In genomic region chr7:157041004-157041403, GRCh38 we compare ENCODE assay signal across 35 cellular contexts. TPM values are rescaled to one million over a fixed set of nuclear protein-coding genes. Genes with fewer than 3 reads are reported as not detected.
A peak's percentile ranks its signal among the peaks of the same experiment; 100 is the strongest.
DNase-seq lines count a peak whose midpoint lies in the region; ATAC-seq and TF ChIP-seq lines count a peak whose summit lies in the region.
"Had no signal": no experiment of that assay in that cellular context is flagged by ENCODE, and none has a peak within 500 bp of the region (broad histone marks: within the 10 kb centered on the region; RNA-seq: fewer than 3 reads in every experiment).

No MANE protein-coding gene starts in this region.

- no peaks in the 10 kb centered on the region for H3K9me3 ChIP-seq in hepatocyte (ENCODE audit: low read depth)
- H3K9me3 ChIP-seq: esophagus squamous epithelium, lower lobe of right lung, neutrophil, prostate gland, thoracic aorta, uterus had no signal

- H3K79me2 ChIP-seq in GM23338 (replicated peaks; ENCODE audit: insufficient read depth) (no peaks in the 10 kb centered on the region), hepatocyte (no peaks in the 10 kb centered on the region)

- H3K9me2 ChIP-seq in GM23338 (ENCODE audit: insufficient read depth) = no peaks in the 10 kb centered on the region
- no peaks in the 10 kb centered on the region for H3K9me2 ChIP-seq in hepatocyte (replicated peaks; ENCODE audit: insufficient read depth)

- no peaks in the 10 kb centered on the region for H3K36me3 Mint-ChIP-seq in GM23338 (ENCODE audit: low read depth)
- H3K36me3 Mint-ChIP-seq: activated CD4-positive, alpha-beta memory T cell treated with anti-CD3 and anti-CD28 coated beads for 36 hours had no signal

- no peaks in the 10 kb centered on the region for H3F3A ChIP-seq in GM23338 (replicated peaks; ENCODE audit: low read depth)

- H3K27me3 ChIP-seq in GM23338 (ENCODE audit: insufficient read depth) = no peaks in the 10 kb centered on the region
- H3K27me3 ChIP-seq in hepatocyte = no peaks in the 10 kb centered on the region
- H3K27me3 ChIP-seq: uterus had no signal

- peaks cover 10% of the 10 kb centered on the region for H3K4me1 Mint-ChIP-seq in GM23338
- H3K4me1 Mint-ChIP-seq: central memory CD8-positive, alpha-beta T cell; naive thymus-derived CD4-positive, alpha-beta T cell; stimulated activated naive CD8-positive, alpha-beta T cell treated with anti-CD3 and anti-CD28 coated beads, Interleukin-15, amount 100 ng/mL, for 72 hours had no signal

- 48% methylated on average over 13 of the region's 13 CpGs for WGBS in hepatocyte (ENCODE audit: low lambda C conversion rate, missing lambda C conversion rate)

- peaks cover 12% of the 10 kb centered on the region for H3K27me3 Mint-ChIP-seq in GM23338 (ENCODE audit: insufficient read depth, low read depth, poor library complexity)

- H3K4me2 ChIP-seq in GM23338 (no peak overlapping the region), hepatocyte (no peak overlapping the region)
- H3K4me2 ChIP-seq: PC-9 had no signal

- no peaks in the 10 kb centered on the region for H3K36me3 ChIP-seq in GM23338 (ENCODE audit: insufficient read depth)
- no peaks in the 10 kb centered on the region for H3K36me3 ChIP-seq in hepatocyte (replicated peaks; ENCODE audit: insufficient read depth, low read depth)
- H3K36me3 ChIP-seq: esophagus squamous epithelium, lower lobe of right lung, neutrophil, prostate gland, sigmoid colon, thoracic aorta, uterus had no signal

- TF ChIP-seq CTCF in GM23338 (conservative IDR thresholded peaks at IDR 0.05; ENCODE audit: low read depth in 2 of 2) (no peak), hepatocyte (IDR thresholded peaks at IDR 0.05; ENCODE audit: poor library complexity) (no peak)

- H3K9me3 Mint-ChIP-seq in GM23338 = peaks cover 3% of the 10 kb centered on the region
- H3K9me3 Mint-ChIP-seq: activated naive CD4-positive, alpha-beta T cell treated with anti-CD3 and anti-CD28 coated beads for 36 hours; CD4-positive, alpha-beta T cell had no signal

- H3K27ac ChIP-seq in GM23338 (ENCODE audit: low read depth) (no peak overlapping the region), hepatocyte (no peak overlapping the region)
- H3K27ac ChIP-seq: esophagus squamous epithelium, HL-60, lower lobe of right lung, neutrophil, PC-9, prostate gland, sigmoid colon, thoracic aorta, uterus had no signal

- H4K20me1 ChIP-seq in GM23338 (replicated peaks; ENCODE audit: insufficient read depth) = no peaks in the 10 kb centered on the region
- no peaks in the 10 kb centered on the region for H4K20me1 ChIP-seq in hepatocyte (ENCODE audit: insufficient read depth, poor library complexity, severe bottlenecking)

- H3K4me3 ChIP-seq in GM23338 = no peak overlapping the region
- no peak overlapping the region for H3K4me3 ChIP-seq in hepatocyte
- H3K4me3 ChIP-seq: esophagus squamous epithelium, GM12878, lower lobe of right lung, PC-9, prostate gland, sigmoid colon, thoracic aorta, uterus had no signal

- no peak overlapping the region for H3K27ac Mint-ChIP-seq in GM23338
- H3K27ac Mint-ChIP-seq: activated CD4-positive, alpha-beta memory T cell treated with anti-CD3 and anti-CD28 coated beads for 36 hours; activated naive CD4-positive, alpha-beta T cell treated with anti-CD3 and anti-CD28 coated beads for 36 hours; CD4-positive, alpha-beta T cell; naive thymus-derived CD4-positive, alpha-beta T cell; stimulated activated naive CD8-positive, alpha-beta T cell treated with anti-CD3 and anti-CD28 coated beads, Interleukin-15, amount 100 ng/mL, for 72 hours; T-helper 17 cell had no signal

- H3K4me1 ChIP-seq in GM23338 (ENCODE audit: insufficient read depth) = 0 out of 2 replicates have a peak, but pooled peaks cover 5% of the 10 kb centered on the region
- no peaks in the 10 kb centered on the region for H3K4me1 ChIP-seq in hepatocyte (ENCODE audit: insufficient read depth)
- H3K4me1 ChIP-seq: esophagus squamous epithelium, lower lobe of right lung, prostate gland, sigmoid colon, uterus had no signal

- peak; percentile 81 to 93 for DNase-seq in NCI-H526 (lab: John Stamatoyannopoulos, UW)
- no peak for DNase-seq in NCI-H526 treated with DMSO at 0.1 percent for 48 hours (lab: John Stamatoyannopoulos, UW)
- peak; percentile 25 for DNase-seq in GM23338 (ENCODE audit: low spot score)
- DNase-seq in NCI-H510A (lab: John Stamatoyannopoulos, UW) = peak; percentile 5
- peak; percentile 46 for DNase-seq in hepatocyte (ENCODE audit: low spot score)
- DNase-seq in NCI-H345 (lab: John Stamatoyannopoulos, UW) = no peak
- DNase-seq: activated CD4-positive, alpha-beta memory T cell treated with anti-CD3 and anti-CD28 coated beads for 36 hours; activated CD4-positive, alpha-beta T cell treated with anti-CD3 and anti-CD28 coated beads for 1 hour; activated CD8-positive, alpha-beta memory T cell treated with anti-CD3 and anti-CD28 coated beads, Interleukin-2, amount 50 U/mL, for 4 hours; activated naive CD4-positive, alpha-beta T cell treated with anti-CD3 and anti-CD28 coated beads for 36 hours; CD4-positive, alpha-beta T cell; dermis blood vessel endothelial cell; esophagus squamous epithelium; Kasumi-1; lower lobe of right lung; MV-4-11; naive thymus-derived CD4-positive, alpha-beta T cell; NCI-H187; NCI-H2227 treated with DMSO at 0.1 percent for 48 hours; PC-9; sigmoid colon; stimulated activated CD4-positive, alpha-beta T cell treated with anti-CD3 and anti-CD28 coated beads, Interleukin-12 subunit alpha, Interleukin-12 subunit beta, amount 100 ng/mL, for 4 hours; stimulated activated CD4-positive, alpha-beta T cell treated with anti-CD3 and anti-CD28 coated beads, Interleukin-2, amount 100 ng/mL, for 48 hours; stimulated activated naive CD8-positive, alpha-beta T cell treated with anti-CD3 and anti-CD28 coated beads, Interleukin-15, amount 100 ng/mL, for 72 hours; T-helper 17 cell; uterus had no signal

- no peak overlapping the region for H3K4me3 Mint-ChIP-seq in GM23338
- H3K4me3 Mint-ChIP-seq: activated CD4-positive, alpha-beta memory T cell treated with anti-CD3 and anti-CD28 coated beads for 36 hours; activated naive CD4-positive, alpha-beta T cell treated with anti-CD3 and anti-CD28 coated beads for 36 hours; CD4-positive, alpha-beta T cell; central memory CD8-positive, alpha-beta T cell; naive thymus-derived CD4-positive, alpha-beta T cell; stimulated activated naive CD8-positive, alpha-beta T cell treated with anti-CD3 and anti-CD28 coated beads, Interleukin-15, amount 100 ng/mL, for 72 hours; T-helper 17 cell had no signal

- H2AFZ ChIP-seq in GM23338 (no peak overlapping the region; the same call in 1 of the 2 replicates), hepatocyte (no peak overlapping the region)
- H2AFZ ChIP-seq: PC-9 had no signal

- peak; percentile 32 for ATAC-seq in GM23338
- no peak for ATAC-seq in HG03565 (IDR thresholded peaks at IDR 0.05; ENCODE audit: unreplicated experiment)
- ATAC-seq in HG03025 (IDR thresholded peaks at IDR 0.05; ENCODE audit: low FRiP score, unreplicated experiment) = no peak
- ATAC-seq: GM12878; lower lobe of right lung; naive thymus-derived CD4-positive, alpha-beta T cell; stimulated activated naive CD8-positive, alpha-beta T cell treated with anti-CD3 and anti-CD28 coated beads, Interleukin-15, amount 100 ng/mL, for 72 hours; T-helper 17 cell had no signal

TF ChIP-seq in GM23338, 12 proteins besides CTCF, POLR2A, EP300 and RAD21 (continues in another document):
- TF ChIP-seq NANOG (IDR thresholded peaks at IDR 0.05; ENCODE audit: borderline replicate concordance) (no peak), POLR2AphosphoS5 (IDR thresholded peaks at IDR 0.05; ENCODE audit: low read depth) (no peak), STAT1 (IDR thresholded peaks at IDR 0.05; ENCODE audit: unreplicated experiment) (no peak), REST (IDR thresholded peaks at IDR 0.05; ENCODE audit: unreplicated experiment) (no peak), JUNB (IDR thresholded peaks at IDR 0.05; ENCODE audit: unreplicated experiment) (no peak), EZH2 (IDR thresholded peaks at IDR 0.05; ENCODE audit: low read depth, unreplicated experiment) (no peak), CREB1 (CRISPR knock-in tag; IDR thresholded peaks at IDR 0.05; ENCODE audit: low read depth) (no peak), ZNF331 (CRISPR knock-in tag; IDR thresholded peaks at IDR 0.05; ENCODE audit: low read depth) (no peak)

RNA-seq across cellular contexts. Expression of gene MNX1, which starts 30.5 kb away (rescaled TPM):
- total RNA-seq in GM23338 (2014; rRNA removed; shearing (Covaris generic)) = 0.14 TPM in 1 of 2 replicates, not detected in the other
- 0.14 and 0.24 TPM in 2 replicates for polyA plus RNA-seq in GM23338 (2016; fragmentation: Nextera tagmentation; extraction: Ambion mirVana)
- 2.3 and 2.8 TPM in 2 replicates for total RNA-seq in hepatocyte
- 1.4 and 3.1 TPM in 2 replicates for polyA plus RNA-seq in hepatocyte
- total RNA-seq: activated CD4-positive, alpha-beta memory T cell treated with anti-CD3 and anti-CD28 coated beads for 36 hours; dermis blood vessel endothelial cell; frontal cortex; naive thymus-derived CD4-positive, alpha-beta T cell; sigmoid colon; thoracic aorta had no signal
- polyA plus RNA-seq: naive thymus-derived CD4-positive, alpha-beta T cell had no signal

Comparison
In these comparisons a context has a peak if more than half of its experiments do, and no peak if none do; other contexts are left out.
1. DNase-seq: peak in NCI-H526 (2 of 2), GM23338 (single experiment), NCI-H510A (single experiment) and hepatocyte (single experiment); none in NCI-H526 treated with DMSO at 0.1 percent for 48 hours (single experiment) and NCI-H345 (single experiment).